9 cellular contexts compared by ENCODE assay signal in the genomic region with DNA sequence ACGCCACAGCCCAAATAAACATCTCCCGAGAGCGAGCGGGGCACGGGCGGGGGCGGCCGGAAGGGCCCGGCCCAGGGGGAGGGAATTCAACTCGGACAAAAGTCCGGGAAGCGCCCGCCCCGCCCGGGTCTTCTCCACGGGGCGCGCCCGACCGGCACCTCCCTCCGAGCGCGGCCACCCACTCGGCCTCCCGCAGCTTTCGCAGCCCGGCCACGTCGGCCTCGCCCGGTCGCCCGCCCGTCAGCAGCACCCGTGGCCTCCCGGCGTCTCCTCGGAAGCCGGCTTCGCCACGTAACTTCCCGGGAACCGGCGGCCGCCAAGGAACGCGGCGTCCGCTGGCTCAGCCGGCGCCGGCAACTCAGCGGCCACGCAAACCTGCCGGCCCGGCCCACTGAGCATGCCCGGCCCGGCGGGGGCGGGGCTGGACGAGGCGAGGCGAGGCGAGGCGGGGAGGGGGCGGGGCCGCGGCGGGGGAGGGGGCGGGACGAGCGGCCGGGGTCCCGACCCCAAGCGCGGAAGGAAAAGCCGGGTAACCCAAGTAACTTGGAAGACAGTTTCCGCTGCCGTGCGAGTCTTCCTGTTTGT. TPM values are rescaled to one million over a fixed set of nuclear protein-coding genes. Genes with fewer than 3 reads are reported as not detected.
DNase-seq lines count a peak whose midpoint lies in the region; ATAC-seq, FAIRE-seq and TF ChIP-seq lines count a peak whose summit lies in the region.
"Had no signal": no experiment of that assay in that cellular context is flagged by ENCODE, and none has a peak within 500 bp of the region (broad histone marks: within the 10 kb centered on the region; RNA-seq: fewer than 3 reads in every experiment).

Gene TJP1 (minus strand): TSS at position 369 of the 585 bp plus-strand sequence. CDS start 440 bp downstream, outside the sequence.

- H3K36me3 Mint-ChIP-seq in activated B cell treated with CpG ODN at 0.5 μM for 24 hours (ENCODE audit: low read depth): no peaks in the 10 kb centered on the region
- H3K36me3 Mint-ChIP-seq in naive B cell: peaks cover 0 to 8% of the 10 kb centered on the region in 2 donors

- CTCF ChIA-PET in activated B cell treated with CpG ODN at 0.5 μM for 24 hours (lab: Charles Lee): no interaction called here

- no peaks in the 10 kb centered on the region for H3K27me3 ChIP-seq in foreskin keratinocyte

- H3K27me3 Mint-ChIP-seq in activated B cell treated with CpG ODN at 0.5 μM for 24 hours (peaks cover 43% of the 10 kb centered on the region), naive B cell (peaks cover 30 to 48% (median 41%) of the 10 kb centered on the region in 3 donors)

- intact Hi-C loops in activated B cell treated with CpG ODN at 0.5 μM for 24 hours (cut with micrococcal nuclease): no loop called here

- H3K4me3 Mint-ChIP-seq in activated B cell treated with CpG ODN at 0.5 μM for 24 hours (peak within 1 kb of the TSS; percentile 58), naive B cell (peak within 1 kb of the TSS in 7 of 8 donors; percentile 38 to 83 (median 70))

- ATAC-seq in activated B cell treated with CpG ODN at 0.5 μM for 24 hours (ENCODE audit: low read depth) (no peak), foreskin keratinocyte (peak; percentile 71), naive B cell (ENCODE audit: low read depth in 2 of 2) (no peak)

- POLR2A ChIA-PET in activated B cell treated with CpG ODN at 0.5 μM for 24 hours (lab: Charles Lee): no interaction called here

- no peak for TF ChIP-seq CTCF in activated B cell treated with CpG ODN at 0.5 μM for 24 hours (IDR thresholded peaks at IDR 0.05)
- no peak for TF ChIP-seq CTCF in foreskin keratinocyte (conservative IDR thresholded peaks at IDR 0.05)
- TF ChIP-seq CTCF in D721Med (IDR thresholded peaks at IDR 0.05; ENCODE audit: insufficient read depth, missing control alignments): no peak

- DNase-seq in LHCN-M2 (ENCODE audit: low read depth) (peak; percentile 73), activated B cell treated with CpG ODN at 0.5 μM for 24 hours (no peak), foreskin keratinocyte (peak in 1 of 2 donors; percentile 62), naive B cell (no peak), D721Med (ENCODE audit: insufficient read length, low spot score) (no peak)
- no peak for DNase-seq in activated CD4-positive, CD25-positive, alpha-beta regulatory T cell (lab: John Stamatoyannopoulos, UW)
- no peak for DNase-seq in activated CD4-positive, CD25-positive, alpha-beta regulatory T cell treated with anti-CD3 and anti-CD28 coated beads, Interleukin-2, amount 50 U/mL, for 72 hours

- H3K4me1 Mint-ChIP-seq in activated B cell treated with CpG ODN at 0.5 μM for 24 hours (peaks cover 6% of the 10 kb centered on the region), naive B cell (peaks cover 0 to 8% (median 5%) of the 10 kb centered on the region in 3 donors)

- no peaks in the 10 kb centered on the region; the same call in 1 of the 2 replicates for H3K36me3 ChIP-seq in ES-I3 (ENCODE audit: insufficient read depth, low read length)

- H3K9me3 Mint-ChIP-seq in activated B cell treated with CpG ODN at 0.5 μM for 24 hours: peaks cover 11% of the 10 kb centered on the region
- H3K9me3 Mint-ChIP-seq in naive B cell: peaks cover 4 to 37% (median 22%) of the 10 kb centered on the region in 7 donors

- H3K27ac Mint-ChIP-seq in activated B cell treated with CpG ODN at 0.5 μM for 24 hours (no peak within 1 kb of the TSS), naive B cell (peak within 1 kb of the TSS in 1 of 6 donors; percentile 84)

- no peaks in the 10 kb centered on the region for H3K9me3 ChIP-seq in ES-I3 (ENCODE audit: control insufficient read depth, insufficient read depth, low read length)

- FAIRE-seq in D721Med (lab: Jason Lieb, UNC): no peak

- peak within 1 kb of the TSS; percentile 93 for H3K9ac ChIP-seq in ES-I3 (ENCODE audit: low read depth, low read length)

- H3K27ac ChIP-seq in foreskin keratinocyte: peak within 1 kb of the TSS; percentile 98

- 0 out of 2 replicates have a peak, but pooled peaks cover 3% of the 10 kb centered on the region for H3K4me1 ChIP-seq in ES-I3 (ENCODE audit: insufficient read depth, low read length)
- H3K4me1 ChIP-seq in foreskin keratinocyte: peaks cover 23% of the 10 kb centered on the region

RNA-seq across cellular contexts. Expression of gene TJP1, which starts in this region (rescaled TPM):
- total RNA-seq in LHCN-M2 (2014; rRNA removed): 34.9 and 40.4 TPM in 2 replicates
- polyA plus RNA-seq in LHCN-M2 (2012): 21.5 TPM
- 0.22 and 0.44 TPM in 2 replicates for total RNA-seq in activated B cell treated with CpG ODN at 0.5 μM for 24 hours
- 94.0 and 98.3 TPM in 2 replicates for total RNA-seq in foreskin keratinocyte
- polyA plus RNA-seq in foreskin keratinocyte: 13.8 and 17.6 TPM in 2 replicates
- not detected for polyA plus RNA-seq in naive B cell (ENCODE audit: low read depth in 6 of 6)
- total RNA-seq: activated CD8-positive, alpha-beta memory T cell treated with anti-CD3 and anti-CD28 coated beads for 36 hours had no signal

Comparison
In these comparisons a context has a peak if more than half of its experiments do, and no peak if none do; other contexts are left out.
1. RNA of gene TJP1 (total RNA-seq): 94.0 to 98.3 TPM in foreskin keratinocyte and 34.9 to 40.4 TPM in LHCN-M2; 0.22 to 0.44 TPM in activated B cell treated with CpG ODN at 0.5 μM for 24 hours; every median in the first group is over 10 times any median in the second.
2. RNA of gene TJP1 (polyA plus RNA-seq): 13.8 to 17.6 TPM in foreskin keratinocyte; not detected in naive B cell; every median in the first group is over 10 times any median in the second.